Comparison of ENCODE assay signal across 8 cellular contexts in genomic region chr19:47243776-47244547, GRCh38. TPM values are rescaled to one million over a fixed set of nuclear protein-coding genes. Genes with fewer than 3 reads are reported as not detected.
A peak's percentile ranks its signal among the peaks of the same experiment; 100 is the strongest.
DNase-seq lines count a peak whose midpoint lies in the region; ATAC-seq and TF ChIP-seq lines count a peak whose summit lies in the region.

No MANE protein-coding gene starts in this region.

- DNase-seq in DMS 273 treated with DMSO at 0.1 percent for 48 hours (lab: John Stamatoyannopoulos, UW) (peak; percentile 88), KBM-7 (peak; percentile 99), RPMI7951 (ENCODE audit: low read depth) (peak; percentile 94), fibroblast of pulmonary artery (ENCODE audit: low read depth) (peak; percentile 98), nephron progenitor cell (peak; percentile 90)
- DNase-seq in activated T-helper 1 cell treated with anti-CD3 and anti-CD28 coated beads, Interleukin-2, amount 50 U/mL, for 16 hours (ENCODE audit: low read depth in 1 of 2, low spot score in 1 of 2) = peak; percentile 72 to 87
- DNase-seq in stimulated activated naive CD8-positive, alpha-beta T cell treated with anti-CD3 and anti-CD28 coated beads, Interleukin-15, Interleukin-2, amounts not matched to agents 100 U/mL and 50 U/mL, for 24 hours = peak; percentile 93

- H3K27ac Mint-ChIP-seq in nephron progenitor cell = no peak overlapping the region

- no peaks in the 10 kb centered on the region for H3K9me3 Mint-ChIP-seq in nephron progenitor cell

- in situ Hi-C loops in KBM-7 (cut with MboI; ENCODE audit: low pct_unique_long_range_greater_than_20kb, low sequenced_read_pairs) = no loop called here

- H3K4me1 Mint-ChIP-seq in nephron progenitor cell = peaks cover 8% of the 10 kb centered on the region

- peaks cover 29% of the 10 kb centered on the region for H3K27me3 Mint-ChIP-seq in nephron progenitor cell (ENCODE audit: low read depth, poor library complexity)

- H3K4me3 Mint-ChIP-seq in nephron progenitor cell = peak overlapping the region; percentile 69

- H3K36me3 Mint-ChIP-seq in nephron progenitor cell (ENCODE audit: low read depth) = no peaks in the 10 kb centered on the region

- peak overlapping the region; percentile 47 for H3K4me3 ChIP-seq in fibroblast of pulmonary artery (replicated peaks; ENCODE audit: low read depth, low read length)

- TF ChIP-seq CTCF in fibroblast of pulmonary artery (IDR thresholded peaks at IDR 0.05; ENCODE audit: low read length, missing control alignments) = peak; percentile 74
- peak; percentile 97 for TF ChIP-seq CTCF in nephron progenitor cell (IDR thresholded peaks at IDR 0.05)

- ATAC-seq in GM21390 (IDR thresholded peaks at IDR 0.05; ENCODE audit: unreplicated experiment) = peak; percentile 58
- peak; percentile 90 for ATAC-seq in stimulated activated naive CD8-positive, alpha-beta T cell treated with anti-CD3 and anti-CD28 coated beads, Interleukin-15, Interleukin-2, amounts not matched to agents 100 U/mL and 50 U/mL, for 24 hours

RNA-seq across cellular contexts. Expression of gene CCDC9, which starts 12.4 kb away (rescaled TPM):
- 3.2 and 6.5 TPM in 2 replicates for total RNA-seq in RPMI7951 (2014; rRNA removed; shearing (Covaris generic))

RNA-seq across cellular contexts. Expression of gene BBC3, which starts 13.0 kb away (rescaled TPM):
- total RNA-seq in RPMI7951 (2014; rRNA removed; shearing (Covaris generic)) = 1.8 and 2.2 TPM in 2 replicates

RNA-seq across cellular contexts. Expression of gene INAFM1, which starts 30.7 kb away (rescaled TPM):
- total RNA-seq in RPMI7951 (2014; rRNA removed; shearing (Covaris generic)) = 1.8 and 1.9 TPM in 2 replicates

Comparison
In these comparisons a context has a peak if more than half of its experiments do, and no peak if none do; other contexts are left out.
1. Peak in every context shown above with its lines: DNase-seq, ATAC-seq and H3K4me3 ChIP-seq.